ENCODE assay signal across 13 cellular contexts in the genomic region with DNA sequence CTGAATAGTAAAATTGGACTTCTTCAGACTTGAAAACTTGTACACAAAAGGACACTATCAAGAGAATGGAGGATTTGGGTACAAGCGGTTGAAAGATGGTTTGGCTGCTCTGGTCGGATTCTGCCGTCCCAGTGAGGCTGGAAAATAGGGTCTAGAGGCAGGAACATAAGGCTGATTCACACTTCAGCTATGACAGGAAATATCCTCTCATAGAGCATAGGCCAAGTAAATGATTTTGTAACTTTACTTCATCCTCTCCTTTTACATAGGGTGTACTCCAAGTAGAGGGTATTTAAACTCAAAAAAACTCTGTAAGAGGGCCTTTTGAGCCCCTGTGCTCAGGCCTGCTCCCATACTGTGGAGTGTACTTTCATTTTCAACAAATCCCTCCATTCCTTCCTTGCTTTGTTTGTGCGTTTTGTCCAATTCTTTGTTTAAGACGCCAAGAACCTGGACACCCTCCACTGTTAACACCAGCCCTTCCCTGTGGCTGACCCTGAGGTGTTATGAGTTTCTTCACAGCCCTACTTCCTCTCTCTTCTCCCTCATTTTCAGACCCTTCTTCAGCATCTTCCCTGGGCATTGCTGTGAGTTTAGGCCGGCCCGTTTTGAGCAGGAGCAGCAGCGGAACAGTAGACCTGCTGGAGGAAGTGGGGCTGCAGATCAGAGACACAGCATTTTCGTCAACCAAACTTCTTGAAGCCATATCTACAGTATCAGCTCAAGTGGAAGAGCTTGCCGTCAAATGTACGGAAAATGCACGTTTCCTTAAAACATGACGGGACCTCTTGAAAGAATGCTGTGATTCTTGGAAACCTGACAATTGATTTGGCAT. TPM values are rescaled to one million over a fixed set of nuclear protein-coding genes. Genes with fewer than 3 reads are reported as not detected.
DNase-seq lines count a peak whose midpoint lies in the region; ATAC-seq and TF ChIP-seq lines count a peak whose summit lies in the region.
"Had no signal": no experiment of that assay in that cellular context is flagged by ENCODE, and none has a peak within 500 bp of the region (broad histone marks: within the 10 kb centered on the region; RNA-seq: fewer than 3 reads in every experiment).

No MANE protein-coding gene starts in this region.

- intact Hi-C loops in naive thymus-derived CD4-positive, alpha-beta T cell (cut with micrococcal nuclease) = loop anchor here (1.0 to 2.0 kb wide), 4 partner anchors 15 to 443 kb away; a partner anchor contains a TSS
- intact Hi-C loops in colonic mucosa (cut with DNase I) (no loop called here), tibial artery (cut with DNase I; ENCODE audit: low total_unique reads) (no loop called here)

- ATAC-seq in naive thymus-derived CD4-positive, alpha-beta T cell = peak; percentile 68
- ATAC-seq: left cardiac atrium had no signal

- peak overlapping the region; percentile 14 to 86 (median 76) for H3K27ac Mint-ChIP-seq in CD8-positive, alpha-beta memory T cell
- H3K27ac Mint-ChIP-seq in activated naive CD4-positive, alpha-beta T cell treated with anti-CD3 and anti-CD28 coated beads, Interleukin-2, amount 50 U/mL, for 24 hours = peak overlapping the region; percentile 96
- peak overlapping the region; percentile 84 to 95 (median 91) for H3K27ac Mint-ChIP-seq in naive thymus-derived CD4-positive, alpha-beta T cell

- H3K9me3 ChIP-seq in CD8-positive, alpha-beta memory T cell (ENCODE audit: low read length) = no peaks in the 10 kb centered on the region
- no peaks in the 10 kb centered on the region for H3K9me3 ChIP-seq in naive thymus-derived CD4-positive, alpha-beta T cell (ENCODE audit: control insufficient read depth in 2 of 3, low read length in 3 of 3)
- H3K9me3 ChIP-seq in colonic mucosa (no peaks in the 10 kb centered on the region), tibial artery (peaks cover 0 to 6% (median 5%) of the 10 kb centered on the region in 3 donors)

- H3K36me3 Mint-ChIP-seq in CD8-positive, alpha-beta memory T cell = peaks cover 0 to 24% (median 4%) of the 10 kb centered on the region in 3 donors
- H3K36me3 Mint-ChIP-seq in activated naive CD4-positive, alpha-beta T cell treated with anti-CD3 and anti-CD28 coated beads, Interleukin-2, amount 50 U/mL, for 24 hours = peaks cover 9% of the 10 kb centered on the region
- H3K36me3 Mint-ChIP-seq in naive thymus-derived CD4-positive, alpha-beta T cell = peaks cover 5 to 36% (median 19%) of the 10 kb centered on the region in 5 donors

- H3K27me3 ChIP-seq in CD8-positive, alpha-beta memory T cell (ENCODE audit: insufficient read depth, low read length, poor library complexity, severe bottlenecking) = no peaks in the 10 kb centered on the region
- no peaks in the 10 kb centered on the region for H3K27me3 ChIP-seq in naive thymus-derived CD4-positive, alpha-beta T cell (ENCODE audit: control insufficient read depth in 2 of 2, insufficient read depth in 2 of 2, low read length in 2 of 2)
- H3K27me3 ChIP-seq in colonic mucosa = no peaks in the 10 kb centered on the region
- H3K27me3 ChIP-seq in tibial artery = no peaks in the 10 kb centered on the region

- CTCF ChIA-PET in CD8-positive, alpha-beta memory T cell (lab: Charles Lee) = no interaction called here
- CTCF ChIA-PET in naive thymus-derived CD4-positive, alpha-beta T cell (lab: Charles Lee) = no interaction called here

- no peak overlapping the region for H3K4me3 ChIP-seq in CD8-positive, alpha-beta memory T cell (ENCODE audit: low read length)
- H3K4me3 ChIP-seq in naive thymus-derived CD4-positive, alpha-beta T cell (ENCODE audit: low read length) = peak overlapping the region; percentile 30
- H3K4me3 ChIP-seq in colonic mucosa (no peak overlapping the region), tibial artery (no peak overlapping the region)
- H3K4me3 ChIP-seq: dorsolateral prefrontal cortex had no signal

- POLR2A ChIA-PET in CD8-positive, alpha-beta memory T cell (lab: Charles Lee) = no interaction called here
- POLR2A ChIA-PET in naive thymus-derived CD4-positive, alpha-beta T cell (lab: Charles Lee) = interaction anchor here (1.5 kb wide), 1 partner anchor 63 kb away, joined by 4 read pairs; a partner anchor contains a TSS

- H3K4me1 ChIP-seq in CD8-positive, alpha-beta memory T cell (ENCODE audit: insufficient read depth, low read length) = no peaks in the 10 kb centered on the region
- H3K4me1 ChIP-seq in naive thymus-derived CD4-positive, alpha-beta T cell (ENCODE audit: control insufficient read depth in 2 of 2, insufficient read depth in 2 of 2, low read length in 2 of 2) = no peaks in the 10 kb centered on the region
- H3K4me1 ChIP-seq in colonic mucosa (no peaks in the 10 kb centered on the region), tibial artery (no peaks in the 10 kb centered on the region)

- peak overlapping the region; percentile 9 to 80 (median 68) for H3K4me3 Mint-ChIP-seq in CD8-positive, alpha-beta memory T cell
- peak overlapping the region; percentile 79 for H3K4me3 Mint-ChIP-seq in activated naive CD4-positive, alpha-beta T cell treated with anti-CD3 and anti-CD28 coated beads, Interleukin-2, amount 50 U/mL, for 24 hours
- H3K4me3 Mint-ChIP-seq in naive thymus-derived CD4-positive, alpha-beta T cell = peak overlapping the region; percentile 1 to 89 (median 82)

- H3K27me3 Mint-ChIP-seq in CD8-positive, alpha-beta memory T cell = no peaks in the 10 kb centered on the region
- H3K27me3 Mint-ChIP-seq in activated naive CD4-positive, alpha-beta T cell treated with anti-CD3 and anti-CD28 coated beads, Interleukin-2, amount 50 U/mL, for 24 hours = no peaks in the 10 kb centered on the region
- no peaks in the 10 kb centered on the region for H3K27me3 Mint-ChIP-seq in naive thymus-derived CD4-positive, alpha-beta T cell

- H3K9me3 Mint-ChIP-seq in CD8-positive, alpha-beta memory T cell = no peaks in the 10 kb centered on the region
- H3K9me3 Mint-ChIP-seq in activated naive CD4-positive, alpha-beta T cell treated with anti-CD3 and anti-CD28 coated beads, Interleukin-2, amount 50 U/mL, for 24 hours = no peaks in the 10 kb centered on the region
- peaks cover 0 to 8% (median 0%) of the 10 kb centered on the region in 11 donors for H3K9me3 Mint-ChIP-seq in naive thymus-derived CD4-positive, alpha-beta T cell

- DNase-seq in CD8-positive, alpha-beta memory T cell = peak in 1 of 5 donors; percentile 21
- DNase-seq in RPMI7951 (ENCODE audit: low read depth) = peak; percentile 5
- DNase-seq in naive thymus-derived CD4-positive, alpha-beta T cell = peak in 7 of 9 donors; percentile 7 to 39 (median 21)
- DNase-seq in colonic mucosa = no peak
- DNase-seq in nucleus accumbens (lab: John Stamatoyannopoulos, UW) = no peak
- no peak for DNase-seq in NK-92 (lab: John Stamatoyannopoulos, UW; ENCODE audit: unreplicated experiment)
- DNase-seq in tibial artery = no peak
- DNase-seq: dorsolateral prefrontal cortex, left cardiac atrium had no signal

- no peak overlapping the region for H3K9ac ChIP-seq in colonic mucosa (ENCODE audit: low read depth in 2 of 2, low read length in 2 of 2)

- no peaks in the 10 kb centered on the region for H3K36me3 ChIP-seq in CD8-positive, alpha-beta memory T cell (ENCODE audit: insufficient read depth, low read length)
- H3K36me3 ChIP-seq in naive thymus-derived CD4-positive, alpha-beta T cell (ENCODE audit: control insufficient read depth in 2 of 3, insufficient read depth in 3 of 3, low read length in 3 of 3) = no peaks in the 10 kb centered on the region
- H3K36me3 ChIP-seq in colonic mucosa (no peaks in the 10 kb centered on the region), tibial artery (no peaks in the 10 kb centered on the region)

- TF ChIP-seq CTCF in colonic mucosa (IDR thresholded peaks at IDR 0.05) = no peak
- TF ChIP-seq CTCF in tibial artery (IDR thresholded peaks at IDR 0.05) = no peak

- H3K27ac ChIP-seq in CD8-positive, alpha-beta memory T cell (ENCODE audit: low read depth, low read length) = no peak overlapping the region
- peak overlapping the region; percentile 55 for H3K27ac ChIP-seq in naive thymus-derived CD4-positive, alpha-beta T cell (ENCODE audit: low read depth, low read length)
- H3K27ac ChIP-seq in colonic mucosa (no peak overlapping the region), tibial artery (no peak overlapping the region)
- H3K27ac ChIP-seq: C4-2B, dorsolateral prefrontal cortex, RWPE1 had no signal

- H3K4me1 Mint-ChIP-seq in CD8-positive, alpha-beta memory T cell = peaks cover 20 to 50% (median 32%) of the 10 kb centered on the region in 3 donors
- H3K4me1 Mint-ChIP-seq in activated naive CD4-positive, alpha-beta T cell treated with anti-CD3 and anti-CD28 coated beads, Interleukin-2, amount 50 U/mL, for 24 hours = peaks cover 49% of the 10 kb centered on the region
- peaks cover 12 to 44% (median 32%) of the 10 kb centered on the region in 7 donors for H3K4me1 Mint-ChIP-seq in naive thymus-derived CD4-positive, alpha-beta T cell

RNA-seq across cellular contexts. Expression of a gene that starts 7.2 kb away (rescaled TPM):
- total RNA-seq in CD8-positive, alpha-beta memory T cell = 1 to 10 TPM in 1 of 2 experiments, under 1 TPM in 1; 0.85 to 1.2 TPM
- polyA plus RNA-seq in CD8-positive, alpha-beta memory T cell = not detected
- not detected in 2 replicates for total RNA-seq in RPMI7951 (2014; rRNA removed; shearing (Covaris generic))
- under 1 TPM in 1 of 5 experiments, not detected in 4; 0.85 TPM for total RNA-seq in naive thymus-derived CD4-positive, alpha-beta T cell
- polyA plus RNA-seq in naive thymus-derived CD4-positive, alpha-beta T cell = not detected
- total RNA-seq in colonic mucosa = under 1 TPM in 1 of 2 donors, not detected in 1; 0.77 TPM
- total RNA-seq: osteoblast had no signal

RNA-seq across cellular contexts. Expression of a gene that starts 51.8 kb away (rescaled TPM):
- total RNA-seq in CD8-positive, alpha-beta memory T cell = 1 to 10 TPM; 5.8 to 6.5 TPM
- polyA plus RNA-seq in CD8-positive, alpha-beta memory T cell = 4.6 TPM
- 14.1 and 15.0 TPM in 2 replicates for total RNA-seq in RPMI7951 (2014; rRNA removed; shearing (Covaris generic))
- total RNA-seq in naive thymus-derived CD4-positive, alpha-beta T cell = 10 to 100 TPM; 10.9 to 17.4 (median 17.0) TPM
- 1 to 10 TPM; 5.4 to 8.0 TPM for polyA plus RNA-seq in naive thymus-derived CD4-positive, alpha-beta T cell
- 10 to 100 TPM in 1 of 2 donors, 1 to 10 TPM in 1; 8.3 to 11.8 TPM for total RNA-seq in colonic mucosa

Comparison
In these comparisons a context has a peak if more than half of its experiments do, and no peak if none do; other contexts are left out.
1. DNase-seq: peak in RPMI7951 (single experiment) and naive thymus-derived CD4-positive, alpha-beta T cell (7 of 9); none in colonic mucosa (single experiment), nucleus accumbens (0 of 56), NK-92 (single experiment) and tibial artery (0 of 2).
2. intact Hi-C loops: an anchor here in naive thymus-derived CD4-positive, alpha-beta T cell (1.0 to 2.0 kb wide); none called in colonic mucosa and tibial artery.
3. Peak in every context shown above with its lines, with median percentiles within 50 percentile points of each other: H3K27ac Mint-ChIP-seq and H3K4me3 Mint-ChIP-seq.